Comparison of ENCODE assay signal across 17 cellular contexts in genomic region chr5:29380029-29380428, GRCh38.
"Had no signal": no experiment of that assay in that cellular context is flagged by ENCODE, and none has a peak within 500 bp of the region (broad histone marks: within the 10 kb centered on the region; RNA-seq: fewer than 3 reads in every experiment).

No MANE protein-coding gene starts in this region.

- H3K4me3 ChIP-seq: coronary artery, dorsolateral prefrontal cortex, esophagus muscularis mucosa, gastroesophageal sphincter, heart left ventricle, left lung, lower lobe of right lung, mucosa of descending colon had no signal

- H3K4me1 ChIP-seq: esophagus muscularis mucosa, foreskin keratinocyte, gastroesophageal sphincter, heart left ventricle, left lung, lower lobe of right lung had no signal

- H3K9me3 ChIP-seq: esophagus muscularis mucosa, gastroesophageal sphincter, left lung, lower lobe of right lung, mucosa of descending colon had no signal

- H3K36me3 ChIP-seq: esophagus muscularis mucosa, gastroesophageal sphincter, heart left ventricle, left lung, lower lobe of right lung had no signal

- DNase-seq: dermis blood vessel endothelial cell; dorsolateral prefrontal cortex; effector CD4-positive, alpha-beta T cell; effector memory CD4-positive, alpha-beta T cell; foreskin keratinocyte; heart left ventricle; hippocampal formation; left cardiac atrium; left lung; left ventricle myocardium superior; lower lobe of right lung; mesenchymal stem cell; mucosa of descending colon; naive B cell had no signal

- H3K27ac ChIP-seq: coronary artery, dorsolateral prefrontal cortex, esophagus muscularis mucosa, foreskin keratinocyte, gastroesophageal sphincter, heart left ventricle, left lung, lower lobe of right lung had no signal

- H3K27me3 ChIP-seq: dorsolateral prefrontal cortex, esophagus muscularis mucosa, foreskin keratinocyte, gastroesophageal sphincter, heart left ventricle, left lung had no signal
